17 cellular contexts compared by ENCODE assay signal in genomic region chr16:79267781-79268180, GRCh38.
DNase-seq lines count a peak whose midpoint lies in the region; ATAC-seq, FAIRE-seq and TF ChIP-seq lines count a peak whose summit lies in the region.
"Had no signal": no experiment of that assay in that cellular context is flagged by ENCODE, and none has a peak within 500 bp of the region (broad histone marks: within the 10 kb centered on the region; RNA-seq: fewer than 3 reads in every experiment).

No MANE protein-coding gene starts in this region.

- no peak overlapping the region for H3K27ac ChIP-seq in CD4-positive, alpha-beta T cell (ENCODE audit: low read depth, low read length)
- no peak overlapping the region for H3K27ac ChIP-seq in CD8-positive, alpha-beta memory T cell (ENCODE audit: low read depth, low read length)
- H3K27ac ChIP-seq in kidney (ENCODE audit: low read depth in 2 of 2, low read length in 2 of 2): no peak overlapping the region
- H3K27ac ChIP-seq: ascending aorta, thyroid gland had no signal

- no peak overlapping the region for H3K9ac ChIP-seq in kidney (ENCODE audit: low read length in 2 of 2)

- H3K36me3 ChIP-seq in CD8-positive, alpha-beta memory T cell (ENCODE audit: insufficient read depth, low read length): no peaks in the 10 kb centered on the region
- H3K36me3 ChIP-seq in kidney (ENCODE audit: control insufficient read depth in 1 of 2, insufficient read depth in 2 of 2, low read length in 2 of 2): no peaks in the 10 kb centered on the region
- H3K36me3 ChIP-seq: ascending aorta, thyroid gland had no signal

- H3K4me3 ChIP-seq in CD8-positive, alpha-beta memory T cell (ENCODE audit: low read length): no peak overlapping the region
- H3K4me3 ChIP-seq in kidney (ENCODE audit: low read length in 2 of 2): no peak overlapping the region
- H3K4me3 ChIP-seq: ascending aorta, GM12878, thyroid gland had no signal

- no peaks in the 10 kb centered on the region for H3K9me3 Mint-ChIP-seq in CD4-positive, alpha-beta T cell
- H3K9me3 Mint-ChIP-seq in CD8-positive, alpha-beta memory T cell: no peaks in the 10 kb centered on the region

- H3K4me3 Mint-ChIP-seq in CD4-positive, alpha-beta T cell: peak overlapping the region; percentile 25
- H3K4me3 Mint-ChIP-seq in CD8-positive, alpha-beta memory T cell: peak overlapping the region in 6 of 7 donors; percentile 29 to 70 (median 38)

- CTCF ChIA-PET in CD4-positive, alpha-beta T cell (lab: Charles Lee): no interaction called here
- CTCF ChIA-PET in CD8-positive, alpha-beta memory T cell (lab: Charles Lee): interaction anchor here (1.4 to 1.6 kb wide), 2 partner anchors 12 to 64 kb away, joined by 3 read pairs; no protein-coding TSS in a partner anchor

- ATAC-seq in CD4-positive, alpha-beta T cell (ENCODE audit: poor library complexity): no peak
- no peak for ATAC-seq in GM19467 (IDR thresholded peaks at IDR 0.05; ENCODE audit: unreplicated experiment)
- ATAC-seq in HG02840 (IDR thresholded peaks at IDR 0.05; ENCODE audit: low FRiP score, unreplicated experiment): no peak
- ATAC-seq: GM12878, HCT116 had no signal

- no peak for TF ChIP-seq CTCF in CD4-positive, alpha-beta T cell (IDR thresholded peaks at IDR 0.05)
- TF ChIP-seq CTCF in kidney (IDR thresholded peaks at IDR 0.05; ENCODE audit: borderline replicate concordance, extremely low read depth, insufficient read depth): no peak

- POLR2A ChIA-PET in CD4-positive, alpha-beta T cell (lab: Charles Lee): interaction anchor here (1.9 kb wide), 1 partner anchor 15 kb away, joined by 5 read pairs; no protein-coding TSS in a partner anchor
- POLR2A ChIA-PET in CD8-positive, alpha-beta memory T cell (lab: Charles Lee): interaction anchor here (0.8 kb wide), 1 partner anchor 23 kb away, joined by 3 read pairs; no protein-coding TSS in a partner anchor

- H3K27me3 Mint-ChIP-seq in CD4-positive, alpha-beta T cell: peaks cover 53% of the 10 kb centered on the region
- H3K27me3 Mint-ChIP-seq in CD8-positive, alpha-beta memory T cell: no peaks in the 10 kb centered on the region

- no peaks in the 10 kb centered on the region for H3K27me3 ChIP-seq in CD4-positive, alpha-beta T cell (ENCODE audit: control insufficient read depth, insufficient read depth, low read length)
- no peaks in the 10 kb centered on the region for H3K27me3 ChIP-seq in CD8-positive, alpha-beta memory T cell (ENCODE audit: insufficient read depth, low read length, poor library complexity, severe bottlenecking)
- H3K27me3 ChIP-seq: ascending aorta, thyroid gland had no signal

- DNase-seq in CD4-positive, alpha-beta T cell: no peak
- no peak for DNase-seq in CD8-positive, alpha-beta memory T cell
- peak; percentile 5 for DNase-seq in activated T-helper 1 cell treated with Interleukin-2 at 50 U/mL for 16 hours (ENCODE audit: low read depth)
- DNase-seq in stimulated activated CD4-positive, alpha-beta T cell treated with anti-CD3 and anti-CD28 coated beads, Interleukin-2, amount 100 ng/mL, for 24 hours: peak; percentile 53 to 73
- no peak for DNase-seq in kidney
- DNase-seq: effector memory CD4-positive, alpha-beta T cell; GF-D8; glutamatergic neuron; KBM-7; NCI-H1930; thyroid gland had no signal

- peaks cover 62% of the 10 kb centered on the region for H3K4me1 Mint-ChIP-seq in CD4-positive, alpha-beta T cell (ENCODE audit: low read depth)
- peaks cover 62 to 65% (median 64%) of the 10 kb centered on the region in 3 donors for H3K4me1 Mint-ChIP-seq in CD8-positive, alpha-beta memory T cell

- peaks cover 57% of the 10 kb centered on the region for H3K4me1 ChIP-seq in CD8-positive, alpha-beta memory T cell (ENCODE audit: insufficient read depth, low read length)
- no peaks in the 10 kb centered on the region for H3K4me1 ChIP-seq in kidney (ENCODE audit: control insufficient read depth in 1 of 2, insufficient read depth in 1 of 2, low read depth in 1 of 2, low read length in 2 of 2)
- H3K4me1 ChIP-seq: ascending aorta, thyroid gland had no signal

- H3K9me3 ChIP-seq in CD4-positive, alpha-beta T cell (ENCODE audit: control insufficient read depth, low read length): no peaks in the 10 kb centered on the region
- H3K9me3 ChIP-seq in CD8-positive, alpha-beta memory T cell (ENCODE audit: low read length): no peaks in the 10 kb centered on the region
- no peaks in the 10 kb centered on the region for H3K9me3 ChIP-seq in kidney (ENCODE audit: control insufficient read depth in 1 of 2, low read length in 2 of 2)
- H3K9me3 ChIP-seq: ascending aorta, thyroid gland had no signal

- FAIRE-seq in kidney (lab: Jason Lieb, UNC): no peak
- FAIRE-seq: GM12878 had no signal

- no peaks in the 10 kb centered on the region for H3K36me3 Mint-ChIP-seq in CD4-positive, alpha-beta T cell (ENCODE audit: low read depth)
- H3K36me3 Mint-ChIP-seq in CD8-positive, alpha-beta memory T cell: no peaks in the 10 kb centered on the region

- intact Hi-C loops in CD4-positive, alpha-beta T cell (cut with DNase I, micrococcal nuclease): no loop called here
- intact Hi-C loops in kidney (cut with DNase I): no loop called here

- H3K27ac Mint-ChIP-seq in CD4-positive, alpha-beta T cell: no peak overlapping the region
- H3K27ac Mint-ChIP-seq in CD8-positive, alpha-beta memory T cell: peak overlapping the region; percentile 35 to 98 (median 88)
- H3K27ac Mint-ChIP-seq: B cell had no signal

Comparison
In these comparisons a context has a peak if more than half of its experiments do, and no peak if none do; other contexts are left out.
1. DNase-seq: peak in activated T-helper 1 cell treated with Interleukin-2 at 50 U/mL for 16 hours (single experiment) and stimulated activated CD4-positive, alpha-beta T cell treated with anti-CD3 and anti-CD28 coated beads, Interleukin-2, amount 100 ng/mL, for 24 hours (2 of 2); none in CD4-positive, alpha-beta T cell (0 of 10), CD8-positive, alpha-beta memory T cell (0 of 5) and kidney (single experiment).